In the genomic region with DNA sequence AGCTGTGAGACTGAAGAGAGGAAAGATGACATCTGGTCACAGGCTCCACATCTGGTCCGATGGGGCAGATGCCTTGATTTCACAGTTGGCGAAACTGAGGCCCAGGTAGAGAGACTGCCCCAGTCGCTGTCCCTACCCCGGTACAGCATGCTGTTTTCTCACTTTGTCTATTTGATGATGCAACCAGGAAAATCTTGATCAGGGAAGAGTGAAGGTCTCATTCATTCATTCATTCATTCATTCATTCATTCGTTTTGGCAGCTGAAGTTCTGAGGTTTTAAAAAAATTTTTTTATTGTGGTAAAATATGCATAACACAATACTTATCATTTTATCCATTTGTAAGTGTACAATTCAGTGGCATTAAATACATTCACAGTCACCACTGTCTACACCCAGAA, we compare ENCODE assay signal across 17 cellular contexts.
"Had no signal": no experiment of that assay in that cellular context is flagged by ENCODE, and none has a peak within 500 bp of the region (broad histone marks: within the 10 kb centered on the region; RNA-seq: fewer than 3 reads in every experiment).

No MANE protein-coding gene starts in this region.

- H3K9ac ChIP-seq: neural progenitor cell had no signal

- H2AFZ ChIP-seq: neural progenitor cell had no signal

- H3K4me3 Mint-ChIP-seq: activated CD4-positive, alpha-beta memory T cell treated with anti-CD3 and anti-CD28 coated beads for 36 hours; activated CD4-positive, alpha-beta T cell treated with anti-CD3 and anti-CD28 coated beads for 36 hours; activated T-helper 17 cell treated with anti-CD3 and anti-CD28 coated beads, Interleukin-2, amount 50 U/mL, for 72 hours; mesothelial cell of epicardium; neural progenitor cell; type B pancreatic cell had no signal

- H3K27me3 ChIP-seq: body of pancreas, colonic mucosa, left lung, neural progenitor cell, stomach had no signal

- H3K27ac ChIP-seq: colonic mucosa, left lung, neural progenitor cell, psoas muscle, skin epidermis, stomach had no signal

- ATAC-seq: activated CD4-positive, alpha-beta T cell treated with anti-CD3 and anti-CD28 coated beads for 36 hours; activated T-helper 17 cell treated with anti-CD3 and anti-CD28 coated beads, Interleukin-2, amount 50 U/mL, for 72 hours; body of pancreas; left lung; psoas muscle; right cardiac atrium had no signal

- H3K4me1 Mint-ChIP-seq: mesothelial cell of epicardium had no signal

- H3K27me3 Mint-ChIP-seq: activated CD4-positive, alpha-beta memory T cell treated with anti-CD3 and anti-CD28 coated beads for 36 hours; activated CD4-positive, alpha-beta T cell treated with anti-CD3 and anti-CD28 coated beads for 36 hours; activated T-helper 17 cell treated with anti-CD3 and anti-CD28 coated beads, Interleukin-2, amount 50 U/mL, for 72 hours; type B pancreatic cell had no signal

- H3K36me3 Mint-ChIP-seq: activated CD4-positive, alpha-beta memory T cell treated with anti-CD3 and anti-CD28 coated beads for 36 hours had no signal

- H3K4me3 ChIP-seq: body of pancreas, colonic mucosa, left lung, neural progenitor cell, psoas muscle, skin epidermis, stomach had no signal

- H3K4me1 ChIP-seq: colonic mucosa, psoas muscle had no signal

- H3K27ac Mint-ChIP-seq: activated CD4-positive, alpha-beta memory T cell treated with anti-CD3 and anti-CD28 coated beads for 36 hours; activated CD4-positive, alpha-beta T cell treated with anti-CD3 and anti-CD28 coated beads for 36 hours; activated T-helper 17 cell treated with anti-CD3 and anti-CD28 coated beads, Interleukin-2, amount 50 U/mL, for 72 hours; mesothelial cell of epicardium; type B pancreatic cell had no signal

- H3K36me3 ChIP-seq: colonic mucosa, neural progenitor cell had no signal

- H3K4me2 ChIP-seq: neural progenitor cell had no signal

- DNase-seq: activated CD4-positive, alpha-beta memory T cell treated with anti-CD3 and anti-CD28 coated beads for 36 hours; activated CD4-positive, alpha-beta T cell treated with anti-CD3 and anti-CD28 coated beads for 36 hours; activated naive CD4-positive, alpha-beta T cell; activated T-cell treated with anti-CD3 and anti-CD28 coated beads, Interleukin-2, amount 50 U/mL, for 1 hour; body of pancreas; colonic mucosa; erythroblast; foreskin melanocyte; left lung; stomach had no signal

- H3K9me3 Mint-ChIP-seq: activated CD4-positive, alpha-beta memory T cell treated with anti-CD3 and anti-CD28 coated beads for 36 hours; mesothelial cell of epicardium; neural progenitor cell; type B pancreatic cell had no signal

- H3K9me3 ChIP-seq: body of pancreas, colonic mucosa, left lung, psoas muscle, stomach had no signal
